35 cellular contexts compared by ENCODE assay signal in genomic region chr13:61765940-61766666, GRCh38.
"Had no signal": no experiment of that assay in that cellular context is flagged by ENCODE, and none has a peak within 500 bp of the region (broad histone marks: within the 10 kb centered on the region; RNA-seq: fewer than 3 reads in every experiment).

No MANE protein-coding gene starts in this region.

- ATAC-seq: activated CD4-positive, alpha-beta T cell treated with anti-CD3 and anti-CD28 coated beads for 36 hours; activated CD4-positive, CD25-positive, alpha-beta regulatory T cell treated with anti-CD3 and anti-CD28 coated beads, Interleukin-2, amount 50 U/mL, for 24 hours; activated CD8-positive, alpha-beta memory T cell treated with anti-CD3 and anti-CD28 coated beads, Interleukin-2, amount 10 ng/mL, durations not matched to agents 7 days and 5 days; activated CD8-positive, alpha-beta T cell treated with anti-CD3 and anti-CD28 coated beads, Interleukin-2, amount 10 ng/mL, durations not matched to agents 7 days and 5 days; activated naive CD8-positive, alpha-beta T cell treated with anti-CD3 and anti-CD28 coated beads, Interleukin-2, amount 50 U/mL, for 24 hours; activated T-cell treated with anti-CD3 and anti-CD28 coated beads, Interleukin-2, amount 50 U/mL, for 72 hours; body of pancreas; gastroesophageal sphincter; heart right ventricle; T-cell had no signal

- DNase-seq: activated B cell treated with CpG ODN at 0.5 μM for 24 hours; activated CD4-positive, alpha-beta memory T cell treated with anti-CD3 and anti-CD28 coated beads for 36 hours; activated CD4-positive, alpha-beta T cell treated with anti-CD3 and anti-CD28 coated beads for 36 hours; activated CD4-positive, alpha-beta T cell treated with anti-CD3 and anti-CD28 coated beads, Interleukin-2, amount 10 ng/mL, durations not matched to agents 24 days and 14 days; activated CD8-positive, alpha-beta memory T cell treated with anti-CD3 and anti-CD28 coated beads, Interleukin-2, amount 10 ng/mL, durations not matched to agents 7 days and 5 days; activated CD8-positive, alpha-beta memory T cell treated with anti-CD3 and anti-CD28 coated beads, Interleukin-2, amount 50 U/mL, for 4 hours; activated CD8-positive, alpha-beta T cell treated with anti-CD3 and anti-CD28 coated beads, Interleukin-2, amount 10 ng/mL, durations not matched to agents 7 days and 5 days; activated effector memory CD4-positive, alpha-beta T cell treated with Interleukin-2 at 50 U/mL for 16 hours; activated gamma-delta T cell treated with Interleukin-2 at 50 U/mL for 16 hours; activated naive CD4-positive, alpha-beta T cell treated with Interleukin-2 at 50 U/mL for 16 hours; activated naive CD8-positive, alpha-beta T cell treated with anti-CD3 and anti-CD28 coated beads for 36 hours; activated naive CD8-positive, alpha-beta T cell treated with anti-CD3 and anti-CD28 coated beads, Interleukin-2, amount 50 U/mL, for 24 hours; activated T-cell treated with anti-CD3 and anti-CD28 coated beads for 4 hours; activated T-cell treated with anti-CD3 and anti-CD28 coated beads, Interleukin-2, amount 50 U/mL, for 24 hours; activated T-cell treated with anti-CD3 and anti-CD28 coated beads, Interleukin-2, amount 50 U/mL, for 72 hours; adrenal gland; amygdala; body of pancreas; caudate nucleus; colonic mucosa; effector CD8-positive, alpha-beta T cell; esophagus squamous epithelium; foreskin melanocyte; heart right ventricle; T-cell; T-helper 9 cell had no signal

- H3K4me3 Mint-ChIP-seq: activated B cell treated with CpG ODN at 0.5 μM for 24 hours; activated CD4-positive, alpha-beta memory T cell treated with anti-CD3 and anti-CD28 coated beads for 36 hours; activated CD4-positive, alpha-beta T cell treated with anti-CD3 and anti-CD28 coated beads for 36 hours; activated CD4-positive, alpha-beta T cell treated with anti-CD3 and anti-CD28 coated beads, Interleukin-2, amount 10 ng/mL, durations not matched to agents 24 days and 14 days; activated CD8-positive, alpha-beta memory T cell treated with anti-CD3 and anti-CD28 coated beads, Interleukin-2, amount 10 ng/mL, durations not matched to agents 7 days and 5 days; activated CD8-positive, alpha-beta T cell treated with anti-CD3 and anti-CD28 coated beads, Interleukin-2, amount 10 ng/mL, durations not matched to agents 7 days and 5 days; activated naive CD4-positive, alpha-beta T cell treated with anti-CD3 and anti-CD28 coated beads, Interleukin-2, amount 50 U/mL, for 24 hours; activated naive CD8-positive, alpha-beta T cell treated with anti-CD3 and anti-CD28 coated beads for 36 hours; activated naive CD8-positive, alpha-beta T cell treated with anti-CD3 and anti-CD28 coated beads, Interleukin-2, amount 50 U/mL, for 24 hours; activated T-cell treated with anti-CD3 and anti-CD28 coated beads, Interleukin-2, amount 50 U/mL, for 24 hours; activated T-cell treated with anti-CD3 and anti-CD28 coated beads, Interleukin-2, amount 50 U/mL, for 72 hours; T-cell; T-helper 1 cell treated with Interleukin-12 subunit alpha and Interleukin-12 subunit beta and Interleukin-4 antibody, amounts not matched to agents 30 μg/mL and 1 μg/mL, for 36 hours had no signal

- H3K27me3 ChIP-seq: adrenal gland, body of pancreas, colonic mucosa, esophagus squamous epithelium, gastroesophageal sphincter, heart right ventricle had no signal

- H3K36me3 ChIP-seq: adrenal gland, colonic mucosa, esophagus squamous epithelium, gastroesophageal sphincter, heart right ventricle had no signal

- H3K4me1 Mint-ChIP-seq: activated B cell treated with CpG ODN at 0.5 μM for 24 hours; activated CD4-positive, alpha-beta T cell treated with anti-CD3 and anti-CD28 coated beads for 36 hours; activated CD4-positive, alpha-beta T cell treated with anti-CD3 and anti-CD28 coated beads, Interleukin-2, amount 10 ng/mL, durations not matched to agents 24 days and 14 days; activated CD8-positive, alpha-beta memory T cell treated with anti-CD3 and anti-CD28 coated beads, Interleukin-2, amount 10 ng/mL, durations not matched to agents 7 days and 5 days; activated naive CD4-positive, alpha-beta T cell treated with anti-CD3 and anti-CD28 coated beads, Interleukin-2, amount 50 U/mL, for 24 hours; activated naive CD8-positive, alpha-beta T cell treated with anti-CD3 and anti-CD28 coated beads for 36 hours; activated naive CD8-positive, alpha-beta T cell treated with anti-CD3 and anti-CD28 coated beads, Interleukin-2, amount 50 U/mL, for 24 hours; T-cell had no signal

- H3K4me3 ChIP-seq: adrenal gland, body of pancreas, colonic mucosa, esophagus squamous epithelium, gastroesophageal sphincter, heart right ventricle had no signal

- H3K27ac ChIP-seq: adrenal gland, body of pancreas, colonic mucosa, epithelial cell of prostate, esophagus squamous epithelium, gastroesophageal sphincter, heart right ventricle, VCaP had no signal

- H3K36me3 Mint-ChIP-seq: activated CD4-positive, alpha-beta memory T cell treated with anti-CD3 and anti-CD28 coated beads for 36 hours; activated CD8-positive, alpha-beta memory T cell treated with anti-CD3 and anti-CD28 coated beads, Interleukin-2, amount 10 ng/mL, durations not matched to agents 7 days and 5 days; activated naive CD4-positive, alpha-beta T cell treated with anti-CD3 and anti-CD28 coated beads, Interleukin-2, amount 50 U/mL, for 24 hours; activated naive CD8-positive, alpha-beta T cell treated with anti-CD3 and anti-CD28 coated beads for 36 hours; T-cell had no signal

- FAIRE-seq: endometrium, endothelial cell of umbilical vein, TTC549 had no signal

- H3K4me1 ChIP-seq: adrenal gland, body of pancreas, colonic mucosa, esophagus squamous epithelium, gastroesophageal sphincter, heart right ventricle had no signal

- H3K9me3 Mint-ChIP-seq: activated CD4-positive, alpha-beta T cell treated with anti-CD3 and anti-CD28 coated beads, Interleukin-2, amount 10 ng/mL, durations not matched to agents 24 days and 14 days; activated naive CD4-positive, alpha-beta T cell treated with anti-CD3 and anti-CD28 coated beads, Interleukin-2, amount 50 U/mL, for 24 hours had no signal

- H3K27ac Mint-ChIP-seq: activated B cell treated with CpG ODN at 0.5 μM for 24 hours; activated CD4-positive, alpha-beta memory T cell treated with anti-CD3 and anti-CD28 coated beads for 36 hours; activated CD4-positive, alpha-beta T cell treated with anti-CD3 and anti-CD28 coated beads for 36 hours; activated CD4-positive, alpha-beta T cell treated with anti-CD3 and anti-CD28 coated beads, Interleukin-2, amount 10 ng/mL, durations not matched to agents 24 days and 14 days; activated CD8-positive, alpha-beta memory T cell treated with anti-CD3 and anti-CD28 coated beads, Interleukin-2, amount 10 ng/mL, durations not matched to agents 7 days and 5 days; activated CD8-positive, alpha-beta T cell treated with anti-CD3 and anti-CD28 coated beads, Interleukin-2, amount 10 ng/mL, durations not matched to agents 7 days and 5 days; activated naive CD4-positive, alpha-beta T cell treated with anti-CD3 and anti-CD28 coated beads, Interleukin-2, amount 50 U/mL, for 24 hours; activated naive CD8-positive, alpha-beta T cell treated with anti-CD3 and anti-CD28 coated beads for 36 hours; activated naive CD8-positive, alpha-beta T cell treated with anti-CD3 and anti-CD28 coated beads, Interleukin-2, amount 50 U/mL, for 24 hours; activated T-cell treated with anti-CD3 and anti-CD28 coated beads, Interleukin-2, amount 50 U/mL, for 24 hours; activated T-cell treated with anti-CD3 and anti-CD28 coated beads, Interleukin-2, amount 50 U/mL, for 72 hours; T-cell; T-helper 1 cell treated with Interleukin-12 subunit alpha and Interleukin-12 subunit beta and Interleukin-4 antibody, amounts not matched to agents 30 μg/mL and 1 μg/mL, for 36 hours had no signal

- H3K9me3 ChIP-seq: adrenal gland, body of pancreas, colonic mucosa had no signal

- H3K27me3 Mint-ChIP-seq: activated B cell treated with CpG ODN at 0.5 μM for 24 hours; activated CD4-positive, alpha-beta memory T cell treated with anti-CD3 and anti-CD28 coated beads for 36 hours; activated CD4-positive, alpha-beta T cell treated with anti-CD3 and anti-CD28 coated beads for 36 hours; activated CD4-positive, alpha-beta T cell treated with anti-CD3 and anti-CD28 coated beads, Interleukin-2, amount 10 ng/mL, durations not matched to agents 24 days and 14 days; activated CD8-positive, alpha-beta memory T cell treated with anti-CD3 and anti-CD28 coated beads, Interleukin-2, amount 10 ng/mL, durations not matched to agents 7 days and 5 days; activated naive CD4-positive, alpha-beta T cell treated with anti-CD3 and anti-CD28 coated beads, Interleukin-2, amount 50 U/mL, for 24 hours; activated naive CD8-positive, alpha-beta T cell treated with anti-CD3 and anti-CD28 coated beads for 36 hours; activated naive CD8-positive, alpha-beta T cell treated with anti-CD3 and anti-CD28 coated beads, Interleukin-2, amount 50 U/mL, for 24 hours; activated T-cell treated with anti-CD3 and anti-CD28 coated beads, Interleukin-2, amount 50 U/mL, for 24 hours; T-cell had no signal
